Comparison of ENCODE assay signal across 1 cellular context in the genomic region with DNA sequence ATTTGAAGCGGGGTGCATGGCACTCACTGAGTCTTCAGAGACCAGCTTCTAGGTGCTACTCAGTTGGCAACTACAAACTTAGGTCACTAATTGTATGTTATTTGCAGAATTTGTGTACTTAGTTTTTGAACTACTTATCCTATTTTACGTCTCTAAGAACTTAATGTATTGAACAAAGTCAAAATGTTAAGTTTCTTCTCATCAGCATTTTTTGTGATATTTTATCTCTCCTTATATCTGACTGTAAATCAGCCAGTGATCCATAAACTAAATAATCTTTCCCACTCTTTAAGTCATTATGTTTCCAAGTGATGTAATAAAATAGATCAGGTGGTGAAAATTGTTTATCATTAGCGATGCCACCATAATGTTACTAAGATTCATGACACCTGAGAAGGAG.
TF ChIP-seq lines count a peak whose summit lies in the region.

No MANE protein-coding gene starts in this region.

TF ChIP-seq in HepG2, 621 proteins besides CTCF, POLR2A, EP300 and RAD21:
- TF ChIP-seq, protein P1, sequence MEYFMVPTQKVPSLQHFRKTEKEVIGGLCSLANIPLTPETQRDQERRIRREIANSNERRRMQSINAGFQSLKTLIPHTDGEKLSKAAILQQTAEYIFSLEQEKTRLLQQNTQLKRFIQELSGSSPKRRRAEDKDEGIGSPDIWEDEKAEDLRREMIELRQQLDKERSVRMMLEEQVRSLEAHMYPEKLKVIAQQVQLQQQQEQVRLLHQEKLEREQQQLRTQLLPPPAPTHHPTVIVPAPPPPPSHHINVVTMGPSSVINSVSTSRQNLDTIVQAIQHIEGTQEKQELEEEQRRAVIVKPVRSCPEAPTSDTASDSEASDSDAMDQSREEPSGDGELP (IDR thresholded peaks at IDR 0.05; ENCODE audit: borderline replicate concordance, low read depth) = no peak
- TF ChIP-seq BCL6 (CRISPR knock-in tag; IDR thresholded peaks at IDR 0.05) (no peak), MNT (IDR thresholded peaks at IDR 0.05) (no peak), CSRNP2 (CRISPR knock-in tag; conservative IDR thresholded peaks at IDR 0.05; ENCODE audit: low read depth) (no peak), MAFK (conservative IDR thresholded peaks at IDR 0.05 in 1 of 2, IDR thresholded peaks at IDR 0.05 in 1 of 2; ENCODE audit: low read length in 2 of 2) (0 out of 4 replicates have a peak, but pooled peaks of 1 of the 2 experiments have one; percentile 7), ZBTB4 (CRISPR knock-in tag; IDR thresholded peaks at IDR 0.05; ENCODE audit: borderline replicate concordance) (no peak), ZMYM4 (CRISPR knock-in tag; IDR thresholded peaks at IDR 0.05) (no peak), MAFF (IDR thresholded peaks at IDR 0.05; ENCODE audit: low read depth, low read length) (0 out of 2 replicates have a peak, but pooled peaks have one; percentile 6), PHF5A (CRISPR knock-in tag; IDR thresholded peaks at IDR 0.05; ENCODE audit: low read depth, unreplicated experiment) (no peak)
- TF ChIP-seq, protein P2, sequence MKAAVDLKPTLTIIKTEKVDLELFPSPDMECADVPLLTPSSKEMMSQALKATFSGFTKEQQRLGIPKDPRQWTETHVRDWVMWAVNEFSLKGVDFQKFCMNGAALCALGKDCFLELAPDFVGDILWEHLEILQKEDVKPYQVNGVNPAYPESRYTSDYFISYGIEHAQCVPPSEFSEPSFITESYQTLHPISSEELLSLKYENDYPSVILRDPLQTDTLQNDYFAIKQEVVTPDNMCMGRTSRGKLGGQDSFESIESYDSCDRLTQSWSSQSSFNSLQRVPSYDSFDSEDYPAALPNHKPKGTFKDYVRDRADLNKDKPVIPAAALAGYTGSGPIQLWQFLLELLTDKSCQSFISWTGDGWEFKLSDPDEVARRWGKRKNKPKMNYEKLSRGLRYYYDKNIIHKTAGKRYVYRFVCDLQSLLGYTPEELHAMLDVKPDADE (CRISPR knock-in tag; IDR thresholded peaks at IDR 0.05) = no peak
TF ChIP-seq in HepG2: peak in this region for 2.
